ENCODE assay signal across 10 cellular contexts in the genomic region with DNA sequence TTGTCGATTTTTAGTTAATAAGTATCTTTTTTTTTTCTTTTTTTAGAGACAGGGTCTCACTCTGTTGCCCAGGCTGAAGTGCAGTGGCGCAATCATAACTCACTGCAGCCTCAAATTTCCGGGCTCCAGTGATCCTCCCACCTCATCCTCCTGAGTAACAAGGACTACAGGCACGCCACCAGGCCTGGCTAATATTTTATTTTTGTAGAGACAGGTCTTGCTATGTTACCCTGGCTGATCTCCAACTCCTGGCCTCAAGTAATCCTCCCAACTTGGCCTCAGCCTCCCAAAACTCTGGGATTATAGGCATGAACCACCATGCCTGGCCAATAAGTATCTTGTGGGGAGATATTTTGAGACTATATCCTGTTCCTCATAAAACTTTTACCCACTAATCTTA. TPM values are rescaled to one million over a fixed set of nuclear protein-coding genes. Genes with fewer than 3 reads are reported as not detected.
DNase-seq lines count a peak whose midpoint lies in the region; ATAC-seq lines count a peak whose summit lies in the region.
"Had no signal": no experiment of that assay in that cellular context is flagged by ENCODE, and none has a peak within 500 bp of the region (broad histone marks: within the 10 kb centered on the region; RNA-seq: fewer than 3 reads in every experiment).

No MANE protein-coding gene starts in this region.

- H3K4me3 ChIP-seq in MG63: no peak overlapping the region
- H3K4me3 ChIP-seq in CD8-positive, alpha-beta memory T cell (ENCODE audit: low read length): no peak overlapping the region
- H3K4me3 ChIP-seq: ovary had no signal

- ATAC-seq in GM18498 (IDR thresholded peaks at IDR 0.05; ENCODE audit: unreplicated experiment) (peak; percentile 55), GM21737 (IDR thresholded peaks at IDR 0.05; ENCODE audit: unreplicated experiment) (peak; percentile 54), GM18502 (IDR thresholded peaks at IDR 0.05; ENCODE audit: poor library complexity, unreplicated experiment) (no peak)

- no peaks in the 10 kb centered on the region for H3K27me3 ChIP-seq in MG63
- no peaks in the 10 kb centered on the region for H3K27me3 ChIP-seq in CD8-positive, alpha-beta memory T cell (ENCODE audit: insufficient read depth, low read length, poor library complexity, severe bottlenecking)
- H3K27me3 ChIP-seq: ovary had no signal

- H3K36me3 ChIP-seq in MG63: no peaks in the 10 kb centered on the region
- H3K36me3 ChIP-seq in CD8-positive, alpha-beta memory T cell (ENCODE audit: insufficient read depth, low read length): no peaks in the 10 kb centered on the region
- H3K36me3 ChIP-seq: ovary had no signal

- peaks cover 0 to 2% (median 1%) of the 10 kb centered on the region in 3 donors for H3K36me3 Mint-ChIP-seq in CD8-positive, alpha-beta memory T cell
- H3K36me3 Mint-ChIP-seq: activated naive CD8-positive, alpha-beta T cell had no signal

- DNase-seq in MG63 (peak; percentile 53), globus pallidus (ENCODE audit: low spot score) (peak; percentile 7), HT-29 (ENCODE audit: low spot score) (no peak), iPS-NIHi11 (ENCODE audit: low spot score) (no peak)
- no peak for DNase-seq in CD8-positive, alpha-beta memory T cell
- DNase-seq: ovary had no signal

- peak overlapping the region in 2 of 8 donors; percentile 42 to 48 for H3K27ac Mint-ChIP-seq in CD8-positive, alpha-beta memory T cell
- H3K27ac Mint-ChIP-seq: activated naive CD8-positive, alpha-beta T cell had no signal

- H3K4me1 ChIP-seq in CD8-positive, alpha-beta memory T cell (ENCODE audit: insufficient read depth, low read length): no peaks in the 10 kb centered on the region

- H3K27ac ChIP-seq in CD8-positive, alpha-beta memory T cell (ENCODE audit: low read depth, low read length): no peak overlapping the region
- H3K27ac ChIP-seq: ovary had no signal

- no peaks in the 10 kb centered on the region for H3K9me3 ChIP-seq in MG63
- H3K9me3 ChIP-seq in CD8-positive, alpha-beta memory T cell (ENCODE audit: low read length): no peaks in the 10 kb centered on the region
- H3K9me3 ChIP-seq: ovary had no signal

- peaks cover 6 to 7% (median 6%) of the 10 kb centered on the region in 3 donors for H3K4me1 Mint-ChIP-seq in CD8-positive, alpha-beta memory T cell

- no peaks in the 10 kb centered on the region for H3K9me3 Mint-ChIP-seq in CD8-positive, alpha-beta memory T cell

- no peaks in the 10 kb centered on the region for H3K27me3 Mint-ChIP-seq in CD8-positive, alpha-beta memory T cell
- H3K27me3 Mint-ChIP-seq: activated naive CD8-positive, alpha-beta T cell had no signal

- POLR2A ChIA-PET in CD8-positive, alpha-beta memory T cell (lab: Charles Lee): no interaction called here

- CTCF ChIA-PET in CD8-positive, alpha-beta memory T cell (lab: Charles Lee): no interaction called here

- no peak overlapping the region for H3K4me3 Mint-ChIP-seq in CD8-positive, alpha-beta memory T cell
- H3K4me3 Mint-ChIP-seq: activated naive CD8-positive, alpha-beta T cell had no signal

RNA-seq across cellular contexts. Expression of a gene that starts 29.4 kb away (rescaled TPM):
- 0.10 and 1.3 TPM in 2 replicates for total RNA-seq in MG63 (2014; rRNA removed; shearing (Covaris generic); ENCODE audit: low replicate concordance)
- total RNA-seq in HT-29 (2014; rRNA removed; shearing (Covaris generic)): 4.4 and 5.1 TPM in 2 replicates
- total RNA-seq in CD8-positive, alpha-beta memory T cell: 10 to 100 TPM; 30.1 to 31.1 TPM
- polyA plus RNA-seq in CD8-positive, alpha-beta memory T cell: 13.0 TPM

RNA-seq across cellular contexts. Expression of a gene that starts 50.6 kb away (rescaled TPM):
- total RNA-seq in MG63 (2014; rRNA removed; shearing (Covaris generic); ENCODE audit: low replicate concordance): 90.0 and 116 TPM in 2 replicates
- 45.1 and 57.1 TPM in 2 replicates for total RNA-seq in HT-29 (2014; rRNA removed; shearing (Covaris generic))
- total RNA-seq in CD8-positive, alpha-beta memory T cell: 10 to 100 TPM; 64.9 to 67.7 TPM
- polyA plus RNA-seq in CD8-positive, alpha-beta memory T cell: 101 TPM

Comparison
In these comparisons a context has a peak if more than half of its experiments do, and no peak if none do; other contexts are left out.
1. DNase-seq: peak in MG63 (single experiment) and globus pallidus (single experiment); none in HT-29 (single experiment), CD8-positive, alpha-beta memory T cell (0 of 5) and iPS-NIHi11 (single experiment).